In the genomic region with DNA sequence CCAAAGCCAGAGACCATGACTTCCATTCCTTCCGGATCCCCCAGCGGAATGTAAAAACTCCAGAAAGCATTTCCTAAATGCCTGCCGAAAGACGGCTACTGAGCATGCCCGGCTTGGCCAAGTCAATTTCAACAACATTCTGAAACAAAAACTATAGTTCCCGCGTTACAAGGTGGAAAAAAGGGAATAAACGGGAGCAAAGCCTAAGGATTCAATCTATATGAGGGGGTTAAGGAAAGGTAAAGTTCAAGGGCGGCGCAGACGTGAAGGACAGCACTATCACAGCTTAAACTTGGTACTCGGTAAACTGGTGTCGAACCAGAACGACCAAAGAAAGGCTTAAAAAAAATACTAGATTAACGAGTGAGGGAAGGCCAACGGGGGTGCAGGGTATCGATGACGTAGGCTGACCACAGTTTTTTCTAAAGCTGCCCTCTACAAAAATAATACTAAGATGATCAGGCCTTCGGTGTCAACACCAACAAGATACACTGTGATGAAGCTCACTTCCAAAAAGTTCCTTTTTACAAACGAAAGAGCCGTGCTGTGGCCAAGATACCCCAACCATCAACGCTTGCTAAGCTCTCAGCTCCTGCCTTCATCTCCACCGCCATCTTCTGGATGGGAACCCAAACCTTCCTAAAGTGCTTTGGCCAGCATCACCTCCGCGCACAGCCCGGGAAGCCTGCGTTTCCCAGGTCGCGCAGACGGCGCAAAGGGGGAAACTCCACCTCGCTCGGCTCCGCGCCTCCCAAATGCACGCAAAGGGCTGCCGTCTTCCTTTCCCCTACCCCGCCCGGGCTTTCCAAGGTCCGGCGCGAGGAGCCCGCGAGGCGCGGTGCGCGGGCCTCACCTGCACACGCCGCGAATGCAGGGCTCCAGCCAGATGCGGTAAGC, we compare ENCODE assay signal across 8 cellular contexts. TPM values are rescaled to one million over a fixed set of nuclear protein-coding genes. Genes with fewer than 3 reads are reported as not detected.
DNase-seq lines count a peak whose midpoint lies in the region; ATAC-seq and TF ChIP-seq lines count a peak whose summit lies in the region.

No MANE protein-coding gene starts in this region.

- no peaks in the 10 kb centered on the region for H3K9me3 ChIP-seq in adrenal gland (replicated peaks in 1 of 3)
- H3K9me3 ChIP-seq in left ventricle myocardium inferior (replicated peaks), result peaks cover 6% of the 10 kb centered on the region
- H3K9me3 ChIP-seq in aorta (ENCODE audit: control insufficient read depth, low read length), result no peaks in the 10 kb centered on the region

- TF ChIP-seq CTCF in adrenal gland (IDR thresholded peaks at IDR 0.05) (peak in 4 of 6 experiments; percentile 2 to 42 (median 22)), left ventricle myocardium inferior (IDR thresholded peaks at IDR 0.05; ENCODE audit: borderline replicate concordance) (peak; percentile 35)

- in situ Hi-C loops in SK-MEL-5 (cut with HindIII; ENCODE audit: low pct_unique_long_range_greater_than_20kb, low sequenced_read_pairs), result no loop called here

- DNase-seq in DMS79 (lab: John Stamatoyannopoulos, UW), result peak; percentile 58
- peak; percentile 18 for DNase-seq in HuH-7 (ENCODE audit: low spot score)
- DNase-seq in SK-MEL-5 (ENCODE audit: low read depth, low spot score), result peak; percentile 69
- peak; percentile 66 to 81 (median 73) for DNase-seq in adrenal gland
- no peak for DNase-seq in left ventricle myocardium inferior
- peak; percentile 29 to 89 (median 49) for DNase-seq in posterior cingulate gyrus
- peak; percentile 20 to 52 for DNase-seq in aorta

- H3K27me3 ChIP-seq in adrenal gland (no peaks in the 10 kb centered on the region), left ventricle myocardium inferior (ENCODE audit: low read depth) (no peaks in the 10 kb centered on the region), aorta (ENCODE audit: control insufficient read depth in 1 of 2, insufficient read depth in 2 of 2, low read length in 1 of 2) (no peaks in the 10 kb centered on the region)

- H3K27ac ChIP-seq in adrenal gland (peak overlapping the region; percentile 99 to 100 (median 99)), left ventricle myocardium inferior (replicated peaks) (peak overlapping the region; percentile 97), aorta (ENCODE audit: low read depth in 1 of 2, low read length in 2 of 2) (peak overlapping the region; percentile 29 to 96)

- intact Hi-C loops in adrenal gland (cut with DNase I), result no loop called here
- intact Hi-C loops in left ventricle myocardium inferior (cut with micrococcal nuclease), result no loop called here
- intact Hi-C loops in posterior cingulate gyrus (cut with DNase I), result loop anchor here (5.0 kb wide), 1 partner anchor 155 kb away; a partner anchor contains a TSS
- intact Hi-C loops in aorta (cut with DNase I), result loop anchor here in 1 of 2 donors (2.0 kb wide), 1 partner anchor 183 kb away; no protein-coding TSS in a partner anchor

- TF ChIP-seq POLR2A in adrenal gland (IDR thresholded peaks at IDR 0.05), result peak in 1 of 2 donors; percentile 44

- ATAC-seq in GM21515 (IDR thresholded peaks at IDR 0.05; ENCODE audit: unreplicated experiment) (peak; percentile 23), aorta (ENCODE audit: low FRiP score) (peak; percentile 17)

- H3K4me3 ChIP-seq in adrenal gland (peak overlapping the region; percentile 81 to 93 (median 90)), left ventricle myocardium inferior (peak overlapping the region; percentile 85), aorta (ENCODE audit: low read length in 2 of 2) (peak overlapping the region; percentile 32 to 98)

- WGBS in adrenal gland, 4 donors, result 0 to 1% (median 1%) methylated on average over 32 to 52 of the region's 52 CpGs
- 0% methylated on average over 52 of the region's 52 CpGs for WGBS in aorta, 2 donors

- H3K4me1 ChIP-seq in adrenal gland (replicated peaks in 1 of 2) (peaks cover 18 to 29% of the 10 kb centered on the region in 2 donors), left ventricle myocardium inferior (peaks cover 39% of the 10 kb centered on the region), aorta (ENCODE audit: control insufficient read depth in 1 of 2, insufficient read depth in 2 of 2, low read length in 2 of 2) (no peaks in the 10 kb centered on the region)

- H3K36me3 ChIP-seq in adrenal gland (replicated peaks in 1 of 2), result no peaks in the 10 kb centered on the region
- no peaks in the 10 kb centered on the region for H3K36me3 ChIP-seq in left ventricle myocardium inferior
- H3K36me3 ChIP-seq in aorta (ENCODE audit: control insufficient read depth in 1 of 2, insufficient read depth in 2 of 2, low read length in 1 of 2), result no peaks in the 10 kb centered on the region

RNA-seq across cellular contexts. Expression of a gene that starts 0.7 kb away (rescaled TPM):
- 57.3 and 58.3 TPM in 2 replicates for total RNA-seq in SK-MEL-5 (2014; rRNA removed; shearing (Covaris generic))
- polyA plus RNA-seq in SK-MEL-5 (2015; cell fraction: cytosol; rRNA removed), result 42.8 and 53.2 TPM in 2 replicates
- 201 and 283 TPM in 2 replicates for polyA plus RNA-seq in SK-MEL-5 (2015; cell fraction: nucleus; rRNA removed)
- total RNA-seq in adrenal gland (100 to 1,000 TPM in 5 of 8 donors, 10 to 100 TPM in 3; 35.9 to 156 (median 112) TPM), left ventricle myocardium inferior (39.1 TPM), aorta (10 to 100 TPM; 52.4 to 90.1 TPM)
- polyA plus RNA-seq in adrenal gland (10 to 100 TPM; 47.5 to 95.8 (median 56.9) TPM), aorta (10 to 100 TPM; 16.2 to 34.1 TPM)

RNA-seq across cellular contexts. Expression of a gene that starts 29.8 kb away (rescaled TPM):
- not detected in 2 replicates for total RNA-seq in SK-MEL-5 (2014; rRNA removed; shearing (Covaris generic))
- polyA plus RNA-seq in SK-MEL-5 (2015; cell fraction: cytosol; rRNA removed), result not detected in 2 replicates
- not detected in 2 replicates for polyA plus RNA-seq in SK-MEL-5 (2015; cell fraction: nucleus; rRNA removed)
- total RNA-seq in adrenal gland, result 1 to 10 TPM in 4 of 8 donors, under 1 TPM in 3, not detected in 1; 0.35 to 1.7 (median 1.1) TPM
- 1 to 10 TPM in 2 of 3 donors, under 1 TPM in 1; 0.16 to 9.4 (median 5.4) TPM for polyA plus RNA-seq in adrenal gland
- not detected for total RNA-seq in left ventricle myocardium inferior
- total RNA-seq in aorta, result under 1 TPM; 0.15 to 0.42 TPM
- 1 to 10 TPM; 1.8 to 9.0 TPM for polyA plus RNA-seq in aorta
